Comparison of ENCODE assay signal across 1 cellular context in genomic region chr2:63654959-63655358, GRCh38.
TF ChIP-seq lines count a peak whose summit lies in the region.

No MANE protein-coding gene starts in this region.

TF ChIP-seq in SK-N-SH, 30 proteins besides CTCF, POLR2A, EP300 and RAD21 (continued from another document):
- TF ChIP-seq RFX5 (IDR thresholded peaks at IDR 0.05; ENCODE audit: low read length) = no peak
